Comparison of ENCODE assay signal across 10 cellular contexts in genomic region chr10:6721480-6721879, GRCh38.
A peak's percentile ranks its signal among the peaks of the same experiment; 100 is the strongest.
DNase-seq lines count a peak whose midpoint lies in the region; ATAC-seq and TF ChIP-seq lines count a peak whose summit lies in the region.
"Had no signal": no experiment of that assay in that cellular context is flagged by ENCODE, and none has a peak within 500 bp of the region (broad histone marks: within the 10 kb centered on the region; RNA-seq: fewer than 3 reads in every experiment).

No MANE protein-coding gene starts in this region.

- ATAC-seq in omental fat pad (ENCODE audit: low FRiP score) (peak; percentile 87), GM21723 (IDR thresholded peaks at IDR 0.05; ENCODE audit: unreplicated experiment) (no peak), HG03521 (IDR thresholded peaks at IDR 0.05; ENCODE audit: unreplicated experiment) (no peak)

- no peaks in the 10 kb centered on the region for H3K79me2 ChIP-seq in SK-N-SH (ENCODE audit: insufficient read depth)

- H3F3A ChIP-seq in SK-N-SH (replicated peaks; ENCODE audit: insufficient read depth) = peaks cover 20% of the 10 kb centered on the region

- DNase-seq in Ammon's horn (ENCODE audit: low spot score) = peak; percentile 58
- peak; percentile 31 for DNase-seq in SK-N-SH
- peak; percentile 97 for DNase-seq in fibroblast of the aortic adventitia (ENCODE audit: low read depth)
- no peak for DNase-seq in omental fat pad (ENCODE audit: low spot score)
- no peak for DNase-seq in DMS79 treated with DMSO at 0.1 percent for 48 hours (lab: John Stamatoyannopoulos, UW)
- DNase-seq in OCI-M2 (lab: John Stamatoyannopoulos, UW; ENCODE audit: unreplicated experiment) = no peak
- DNase-seq: KG1, T-helper 2 cell had no signal

- peak; percentile 38 for TF ChIP-seq RAD21 in SK-N-SH (IDR thresholded peaks at IDR 0.05; ENCODE audit: low read length)

- H3K4me1 ChIP-seq in SK-N-SH (ENCODE audit: control insufficient read depth in 1 of 2, insufficient read depth in 2 of 2, low read depth in 1 of 2, low read length in 1 of 2) = peaks cover 0 to 14% of the 10 kb centered on the region in 2 experiments; a peak in 3 of 4 replicates

- H3K27ac ChIP-seq in SK-N-SH (ENCODE audit: low read depth in 2 of 2, low read length in 1 of 2) = peak overlapping the region; percentile 45 to 100; a peak in 3 of 4 replicates

- no peaks in the 10 kb centered on the region for H3K9me3 ChIP-seq in SK-N-SH

- H3K9me2 ChIP-seq in SK-N-SH = no peaks in the 10 kb centered on the region

- CTCF ChIA-PET in SK-N-SH (lab: Yijun Ruan, JAX) = interaction anchor here (0.8 to 1.1 kb wide), 2 partner anchors 43 to 281 kb away, joined by 3 to 5 read pairs; no protein-coding TSS in a partner anchor

- H3K27me3 ChIP-seq in SK-N-SH (ENCODE audit: insufficient read depth) = peaks cover 2% of the 10 kb centered on the region; the same call in 1 of the 2 replicates

- H3K4me3 ChIP-seq in SK-N-SH (ENCODE audit: low read depth in 2 of 2, low read length in 1 of 2) (peak overlapping the region; percentile 29; a peak in 3 of 4 replicates), fibroblast of the aortic adventitia (ENCODE audit: low read depth, low read length) (peak overlapping the region; percentile 35)

- POLR2A ChIA-PET in SK-N-SH (lab: Yijun Ruan, JAX) = no interaction called here

- no peaks in the 10 kb centered on the region for H3K36me3 ChIP-seq in SK-N-SH (replicated peaks in 1 of 2; ENCODE audit: control insufficient read depth in 1 of 2, insufficient read depth in 2 of 2, low read length in 1 of 2)

- 0% methylated on average over 7 of the region's 7 CpGs for WGBS in SK-N-SH (ENCODE audit: low lambda C conversion rate)

- TF ChIP-seq EP300 in SK-N-SH (IDR thresholded peaks at IDR 0.05; ENCODE audit: borderline replicate concordance in 1 of 2, low read depth in 1 of 2, low read length in 1 of 2) = peak in 1 of 2 experiments; percentile 66; a peak in 2 of 4 replicates

- H4K20me1 ChIP-seq in SK-N-SH (ENCODE audit: insufficient read depth) = no peaks in the 10 kb centered on the region

- peak overlapping the region; percentile 77; the same call in 1 of the 2 replicates for H3K9ac ChIP-seq in SK-N-SH

- peak overlapping the region; percentile 92 for H2AFZ ChIP-seq in SK-N-SH (ENCODE audit: low read depth)

- peak; percentile 49 for TF ChIP-seq CTCF in SK-N-SH (IDR thresholded peaks at IDR 0.05)
- TF ChIP-seq CTCF in fibroblast of the aortic adventitia (IDR thresholded peaks at IDR 0.05; ENCODE audit: insufficient read depth, low read length) = peak; percentile 56
- TF ChIP-seq CTCF in omental fat pad (IDR thresholded peaks at IDR 0.05) = no peak

- H3K4me2 ChIP-seq in SK-N-SH = peak overlapping the region; percentile 83

TF ChIP-seq in SK-N-SH, 30 proteins besides CTCF, POLR2A, EP300 and RAD21:
- TF ChIP-seq GATA2 (CRISPR knock-in tag; IDR thresholded peaks at IDR 0.05) (no peak), PBX3 (IDR thresholded peaks at IDR 0.05) (peak; percentile 81), ZBTB33 (IDR thresholded peaks at IDR 0.05; ENCODE audit: borderline replicate concordance, low read depth) (peak; percentile 10; the same call in 1 of the 2 replicates), FOXM1 (IDR thresholded peaks at IDR 0.05; ENCODE audit: low read depth) (no peak), RFX5 (IDR thresholded peaks at IDR 0.05; ENCODE audit: low read length) (no peak), FOSL2 (IDR thresholded peaks at IDR 0.05; ENCODE audit: borderline replicate concordance, low read depth) (peak; percentile 80), NFIC (IDR thresholded peaks at IDR 0.05; ENCODE audit: borderline replicate concordance) (peak; percentile 48), JUND (IDR thresholded peaks at IDR 0.05) (peak; percentile 75), USF1 (IDR thresholded peaks at IDR 0.05; ENCODE audit: borderline replicate concordance, low read depth) (no peak), RCOR1 (IDR thresholded peaks at IDR 0.05; ENCODE audit: low read length) (no peak), CHD2 (IDR thresholded peaks at IDR 0.05; ENCODE audit: low read length, partially characterized antibody) (no peak), ELF1 (IDR thresholded peaks at IDR 0.05) (peak; percentile 69), NRF1 (IDR thresholded peaks at IDR 0.05; ENCODE audit: low read depth, low read length) (no peak), SMC3 (IDR thresholded peaks at IDR 0.05; ENCODE audit: low read depth, low read length) (peak; percentile 20; the same call in 1 of the 2 replicates), MAX (IDR thresholded peaks at IDR 0.05; ENCODE audit: low read depth) (peak; percentile 11; the same call in 1 of the 2 replicates), TCF12 (IDR thresholded peaks at IDR 0.05) (peak; percentile 96), POLR2AphosphoS5 (IDR thresholded peaks at IDR 0.05; ENCODE audit: low read depth, low read length) (peak; percentile 60), YY1 (IDR thresholded peaks at IDR 0.05; ENCODE audit: low read depth) (no peak), TEAD4 (IDR thresholded peaks at IDR 0.05; ENCODE audit: borderline replicate concordance, insufficient read depth) (peak; percentile 54; the same call in 1 of the 2 replicates)

Comparison
In these comparisons a context has a peak if more than half of its experiments do, and no peak if none do; other contexts are left out.
1. DNase-seq: peak in Ammon's horn (single experiment), SK-N-SH (single experiment) and fibroblast of the aortic adventitia (single experiment); none in omental fat pad (single experiment), DMS79 treated with DMSO at 0.1 percent for 48 hours (single experiment) and OCI-M2 (single experiment).
2. CTCF ChIP-seq: peak in SK-N-SH (single experiment) and fibroblast of the aortic adventitia (single experiment); none in omental fat pad (0 of 3).